ENCODE assay signal across 13 cellular contexts in the genomic region with DNA sequence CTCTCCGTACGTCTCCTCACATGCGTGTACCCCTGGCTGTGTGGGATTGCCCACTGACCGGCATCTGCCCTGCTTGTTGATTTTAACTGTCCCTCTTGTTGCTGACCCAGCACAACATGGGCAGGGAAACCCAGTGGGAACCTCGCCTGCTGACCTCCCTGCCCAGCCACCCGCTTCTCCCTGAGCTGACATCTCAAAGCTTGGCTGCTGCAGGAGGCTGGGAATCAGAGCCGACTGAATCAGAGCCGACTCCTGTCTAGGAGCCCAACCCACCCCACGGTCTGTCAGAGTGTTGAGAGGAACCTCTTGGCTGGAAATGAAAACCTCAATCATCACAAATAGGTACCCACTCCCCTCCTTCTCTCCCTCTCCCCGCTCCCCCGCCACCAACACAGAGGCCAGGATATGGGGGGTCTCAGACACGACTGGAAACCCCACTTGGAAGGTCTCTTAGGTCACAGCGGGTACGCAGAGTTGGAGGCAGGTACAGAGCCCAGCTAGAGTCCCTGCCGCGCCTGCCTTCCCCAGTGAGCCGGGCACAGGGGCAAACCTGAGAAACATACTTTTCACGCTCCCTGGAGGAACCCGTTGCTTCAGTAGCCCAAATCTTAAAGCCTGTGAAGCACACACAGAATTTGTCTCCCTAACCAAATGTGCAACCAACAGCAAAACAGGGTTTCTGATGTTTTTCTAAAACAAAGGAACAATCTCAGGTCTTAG. TPM values are rescaled to one million over a fixed set of nuclear protein-coding genes. Genes with fewer than 3 reads are reported as not detected.
A peak's percentile ranks its signal among the peaks of the same experiment; 100 is the strongest.
DNase-seq lines count a peak whose midpoint lies in the region; TF ChIP-seq lines count a peak whose summit lies in the region.
"Had no signal": no experiment of that assay in that cellular context is flagged by ENCODE, and none has a peak within 500 bp of the region (broad histone marks: within the 10 kb centered on the region; RNA-seq: fewer than 3 reads in every experiment).

No MANE protein-coding gene starts in this region.

- peak overlapping the region in 2 of 8 donors; percentile 17 to 68 for H3K27ac Mint-ChIP-seq in CD8-positive, alpha-beta memory T cell

- TF ChIP-seq CTCF in RWPE1 (conservative IDR thresholded peaks at IDR 0.05; ENCODE audit: low read depth) = no peak

- H3K79me2 ChIP-seq in Karpas-422 (ENCODE audit: low read length) = no peaks in the 10 kb centered on the region

- H3K27me3 ChIP-seq in CD8-positive, alpha-beta memory T cell (ENCODE audit: insufficient read depth, low read length, poor library complexity, severe bottlenecking) = no peaks in the 10 kb centered on the region
- no peaks in the 10 kb centered on the region for H3K27me3 ChIP-seq in duodenal mucosa (ENCODE audit: control insufficient read depth in 1 of 2, insufficient read depth in 2 of 2, low read length in 2 of 2)
- H3K27me3 ChIP-seq in mucosa of rectum (ENCODE audit: control insufficient read depth in 2 of 2, insufficient read depth in 2 of 2, low read length in 2 of 2) = peaks cover 0 to 2% of the 10 kb centered on the region in 2 donors
- H3K27me3 ChIP-seq in Karpas-422 (ENCODE audit: low read length) = no peaks in the 10 kb centered on the region
- H3K27me3 ChIP-seq: testis had no signal

- no peak overlapping the region for H2AFZ ChIP-seq in Karpas-422 (ENCODE audit: low read length)

- H3K36me3 ChIP-seq in CD8-positive, alpha-beta memory T cell (ENCODE audit: insufficient read depth, low read length) = no peaks in the 10 kb centered on the region
- no peaks in the 10 kb centered on the region for H3K36me3 ChIP-seq in duodenal mucosa (ENCODE audit: control insufficient read depth in 1 of 2, insufficient read depth in 2 of 2, low read length in 2 of 2)
- H3K36me3 ChIP-seq in mucosa of rectum (ENCODE audit: control insufficient read depth in 2 of 2, insufficient read depth in 2 of 2, low read length in 2 of 2) = no peaks in the 10 kb centered on the region
- no peaks in the 10 kb centered on the region for H3K36me3 ChIP-seq in Karpas-422 (ENCODE audit: insufficient read depth, low read length)
- H3K36me3 ChIP-seq: adrenal gland had no signal

- no peak overlapping the region for H3K4me2 ChIP-seq in Karpas-422 (ENCODE audit: low read depth, low read length, poor library complexity, severe bottlenecking)

- H3K9me3 ChIP-seq in CD8-positive, alpha-beta memory T cell (ENCODE audit: low read length) = no peaks in the 10 kb centered on the region
- H3K9me3 ChIP-seq in duodenal mucosa (ENCODE audit: control insufficient read depth in 1 of 2, low read length in 2 of 2) = no peaks in the 10 kb centered on the region
- H3K9me3 ChIP-seq in mucosa of rectum (ENCODE audit: control insufficient read depth in 2 of 2, low read length in 2 of 2) = no peaks in the 10 kb centered on the region
- H3K9me3 ChIP-seq in Karpas-422 (ENCODE audit: low read length) = no peaks in the 10 kb centered on the region
- H3K9me3 ChIP-seq: adrenal gland, testis had no signal

- H3K9me3 Mint-ChIP-seq in CD8-positive, alpha-beta memory T cell = no peaks in the 10 kb centered on the region

- H3K9ac ChIP-seq in duodenal mucosa (ENCODE audit: low read depth in 1 of 2, low read length in 2 of 2) = peak overlapping the region in 1 of 2 donors; percentile 37
- H3K9ac ChIP-seq in mucosa of rectum (ENCODE audit: low read depth in 1 of 2, low read length in 2 of 2) = peak overlapping the region; percentile 34 to 39
- no peak overlapping the region for H3K9ac ChIP-seq in Karpas-422 (ENCODE audit: low read length)

- peaks cover 12 to 20% of the 10 kb centered on the region in 2 donors for H3K27me3 Mint-ChIP-seq in CD8-positive, alpha-beta memory T cell

- H4K20me1 ChIP-seq in Karpas-422 (ENCODE audit: insufficient read depth, low read depth, low read length) = no peaks in the 10 kb centered on the region

- no peak for DNase-seq in CD8-positive, alpha-beta memory T cell
- DNase-seq in RWPE1 (ENCODE audit: low spot score) (no peak), DMS79 (lab: John Stamatoyannopoulos, UW) (no peak), medulla oblongata (ENCODE audit: extremely low spot score) (no peak), Karpas-422 (no peak)
- no peak for DNase-seq in activated CD8-positive, alpha-beta memory T cell treated with anti-CD3 and anti-CD28 coated beads, Interleukin-2, amount 50 U/mL, for 4 hours
- DNase-seq: GF-D8 had no signal

- CTCF ChIA-PET in CD8-positive, alpha-beta memory T cell (lab: Charles Lee) = interaction anchor here (0.7 to 2.4 kb wide), 5 partner anchors 10 to 62 kb away, joined by 3 to 12 read pairs (median 4); no protein-coding TSS in a partner anchor
- CTCF ChIA-PET in RWPE1 (lab: Yijun Ruan, JAX) = interaction anchor here (0.6 to 1.7 kb wide), 10 partner anchors 13 to 141 kb away, joined by 3 to 21 read pairs (median 5); partner anchors contain the start of gene SH3RF3

- H3K4me3 Mint-ChIP-seq in CD8-positive, alpha-beta memory T cell = peak overlapping the region in 6 of 7 donors; percentile 67 to 87 (median 72)

- H3K4me1 ChIP-seq in CD8-positive, alpha-beta memory T cell (ENCODE audit: insufficient read depth, low read length) = peaks cover 27% of the 10 kb centered on the region
- H3K4me1 ChIP-seq in duodenal mucosa (ENCODE audit: control insufficient read depth in 1 of 2, insufficient read depth in 2 of 2, low read length in 2 of 2) = peaks cover 13 to 14% of the 10 kb centered on the region in 2 donors
- H3K4me1 ChIP-seq in mucosa of rectum (ENCODE audit: control insufficient read depth in 2 of 2, insufficient read depth in 2 of 2, low read length in 2 of 2) = peaks cover 5 to 9% of the 10 kb centered on the region in 2 donors
- no peaks in the 10 kb centered on the region for H3K4me1 ChIP-seq in Karpas-422 (ENCODE audit: low read length)
- H3K4me1 ChIP-seq: adrenal gland, testis had no signal

- no peak overlapping the region for H3K27ac ChIP-seq in CD8-positive, alpha-beta memory T cell (ENCODE audit: low read depth, low read length)
- H3K27ac ChIP-seq in RWPE1 (peak overlapping the region; percentile 31; the same call in 1 of the 2 replicates), duodenal mucosa (ENCODE audit: low read depth, low read length) (no peak overlapping the region), mucosa of rectum (ENCODE audit: low read depth in 2 of 2, low read length in 2 of 2) (no peak overlapping the region), Karpas-422 (ENCODE audit: low read length) (no peak overlapping the region)
- H3K27ac ChIP-seq: adrenal gland, C4-2B, testis had no signal

- POLR2A ChIA-PET in CD8-positive, alpha-beta memory T cell (lab: Charles Lee) = no interaction called here
- POLR2A ChIA-PET in RWPE1 (lab: Yijun Ruan, JAX; ENCODE audit: low non-redundant PET) = interaction anchor here (0.6 kb wide), 1 partner anchor 67 kb away, joined by 11 read pairs; no protein-coding TSS in a partner anchor

- peaks cover 23 to 28% (median 25%) of the 10 kb centered on the region in 3 donors for H3K4me1 Mint-ChIP-seq in CD8-positive, alpha-beta memory T cell

- H3K4me3 ChIP-seq in CD8-positive, alpha-beta memory T cell (ENCODE audit: low read length) = peak overlapping the region; percentile 66
- H3K4me3 ChIP-seq in duodenal mucosa (ENCODE audit: low read depth in 1 of 2, low read length in 2 of 2) (peak overlapping the region; percentile 21 to 63), mucosa of rectum (ENCODE audit: low read length in 2 of 2) (peak overlapping the region; percentile 47 to 62), Karpas-422 (ENCODE audit: low read length) (no peak overlapping the region)
- H3K4me3 ChIP-seq: adrenal gland, K562, testis had no signal

- no peaks in the 10 kb centered on the region for H3K9me2 ChIP-seq in Karpas-422 (replicated peaks; ENCODE audit: insufficient read depth, low read length)

- no peaks in the 10 kb centered on the region for H3K36me3 Mint-ChIP-seq in CD8-positive, alpha-beta memory T cell

RNA-seq across cellular contexts. Expression of gene EDAR, which starts 0.8 kb away (rescaled TPM):
- total RNA-seq in CD8-positive, alpha-beta memory T cell = under 1 TPM; 0.07 to 0.16 TPM
- 0.64 TPM for polyA plus RNA-seq in CD8-positive, alpha-beta memory T cell
- not detected in 2 replicates for total RNA-seq in Karpas-422 (2014; rRNA removed; shearing (Covaris generic); ENCODE audit: low replicate concordance)
- total RNA-seq: adrenal gland, K562 had no signal
- polyA plus RNA-seq: adrenal gland had no signal
